In the genomic region with DNA sequence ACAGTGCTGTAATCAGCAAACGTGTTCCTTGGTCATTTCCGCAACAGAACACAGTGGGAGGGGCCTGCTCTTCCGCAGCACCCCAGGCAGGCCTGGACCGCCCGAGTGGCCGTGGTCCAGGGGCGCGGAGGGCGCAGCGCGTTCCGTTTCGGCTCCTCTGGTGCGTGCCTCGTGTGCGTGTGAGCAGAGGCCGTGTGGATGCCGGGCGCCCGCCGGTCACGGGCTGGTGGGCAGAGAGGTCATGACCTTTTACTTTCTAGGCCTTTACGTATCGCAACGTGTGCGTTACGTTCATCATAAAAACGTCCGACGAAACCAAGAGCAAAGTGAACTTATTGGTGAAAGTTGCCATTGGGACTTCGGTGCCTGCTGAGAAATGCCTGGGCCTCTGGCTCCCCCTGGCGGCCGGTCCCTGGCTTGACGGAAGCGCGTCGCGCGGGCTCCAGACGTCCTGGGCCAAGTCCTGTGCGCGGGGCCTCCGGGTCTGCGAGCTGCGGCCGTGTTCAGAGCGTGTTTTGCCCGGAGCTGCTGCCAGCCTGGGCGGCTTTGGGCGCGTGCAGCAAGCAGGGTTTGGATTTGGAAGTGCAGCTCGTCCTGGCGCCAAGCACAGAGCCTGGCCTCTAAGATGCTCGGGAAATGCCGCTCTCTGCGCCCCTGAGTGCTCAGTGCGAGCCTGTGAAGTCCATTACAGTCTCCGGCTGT, we compare ENCODE assay signal across 1 cellular context.
TF ChIP-seq lines count a peak whose summit lies in the region.

No MANE protein-coding gene starts in this region.

TF ChIP-seq in HepG2, 621 proteins besides CTCF, POLR2A, EP300 and RAD21 (continued from another document and continues in another):
- TF ChIP-seq, protein P1, sequence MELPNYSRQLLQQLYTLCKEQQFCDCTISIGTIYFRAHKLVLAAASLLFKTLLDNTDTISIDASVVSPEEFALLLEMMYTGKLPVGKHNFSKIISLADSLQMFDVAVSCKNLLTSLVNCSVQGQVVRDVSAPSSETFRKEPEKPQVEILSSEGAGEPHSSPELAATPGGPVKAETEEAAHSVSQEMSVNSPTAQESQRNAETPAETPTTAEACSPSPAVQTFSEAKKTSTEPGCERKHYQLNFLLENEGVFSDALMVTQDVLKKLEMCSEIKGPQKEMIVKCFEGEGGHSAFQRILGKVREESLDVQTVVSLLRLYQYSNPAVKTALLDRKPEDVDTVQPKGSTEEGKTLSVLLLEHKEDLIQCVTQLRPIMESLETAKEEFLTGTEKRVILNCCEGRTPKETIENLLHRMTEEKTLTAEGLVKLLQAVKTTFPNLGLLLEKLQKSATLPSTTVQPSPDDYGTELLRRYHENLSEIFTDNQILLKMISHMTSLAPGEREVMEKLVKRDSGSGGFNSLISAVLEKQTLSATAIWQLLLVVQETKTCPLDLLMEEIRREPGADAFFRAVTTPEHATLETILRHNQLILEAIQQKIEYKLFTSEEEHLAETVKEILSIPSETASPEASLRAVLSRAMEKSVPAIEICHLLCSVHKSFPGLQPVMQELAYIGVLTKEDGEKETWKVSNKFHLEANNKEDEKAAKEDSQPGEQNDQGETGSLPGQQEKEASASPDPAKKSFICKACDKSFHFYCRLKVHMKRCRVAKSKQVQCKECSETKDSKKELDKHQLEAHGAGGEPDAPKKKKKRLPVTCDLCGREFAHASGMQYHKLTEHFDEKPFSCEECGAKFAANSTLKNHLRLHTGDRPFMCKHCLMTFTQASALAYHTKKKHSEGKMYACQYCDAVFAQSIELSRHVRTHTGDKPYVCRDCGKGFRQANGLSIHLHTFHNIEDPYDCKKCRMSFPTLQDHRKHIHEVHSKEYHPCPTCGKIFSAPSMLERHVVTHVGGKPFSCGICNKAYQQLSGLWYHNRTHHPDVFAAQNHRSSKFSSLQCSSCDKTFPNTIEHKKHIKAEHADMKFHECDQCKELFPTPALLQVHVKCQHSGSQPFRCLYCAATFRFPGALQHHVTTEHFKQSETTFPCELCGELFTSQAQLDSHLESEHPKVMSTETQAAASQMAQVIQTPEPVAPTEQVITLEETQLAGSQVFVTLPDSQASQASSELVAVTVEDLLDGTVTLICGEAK (IDR thresholded peaks at IDR 0.05) = no peak
- TF ChIP-seq, protein P1 (CRISPR knock-in tag; IDR thresholded peaks at IDR 0.05) = no peak
- TF ChIP-seq, protein P2, sequence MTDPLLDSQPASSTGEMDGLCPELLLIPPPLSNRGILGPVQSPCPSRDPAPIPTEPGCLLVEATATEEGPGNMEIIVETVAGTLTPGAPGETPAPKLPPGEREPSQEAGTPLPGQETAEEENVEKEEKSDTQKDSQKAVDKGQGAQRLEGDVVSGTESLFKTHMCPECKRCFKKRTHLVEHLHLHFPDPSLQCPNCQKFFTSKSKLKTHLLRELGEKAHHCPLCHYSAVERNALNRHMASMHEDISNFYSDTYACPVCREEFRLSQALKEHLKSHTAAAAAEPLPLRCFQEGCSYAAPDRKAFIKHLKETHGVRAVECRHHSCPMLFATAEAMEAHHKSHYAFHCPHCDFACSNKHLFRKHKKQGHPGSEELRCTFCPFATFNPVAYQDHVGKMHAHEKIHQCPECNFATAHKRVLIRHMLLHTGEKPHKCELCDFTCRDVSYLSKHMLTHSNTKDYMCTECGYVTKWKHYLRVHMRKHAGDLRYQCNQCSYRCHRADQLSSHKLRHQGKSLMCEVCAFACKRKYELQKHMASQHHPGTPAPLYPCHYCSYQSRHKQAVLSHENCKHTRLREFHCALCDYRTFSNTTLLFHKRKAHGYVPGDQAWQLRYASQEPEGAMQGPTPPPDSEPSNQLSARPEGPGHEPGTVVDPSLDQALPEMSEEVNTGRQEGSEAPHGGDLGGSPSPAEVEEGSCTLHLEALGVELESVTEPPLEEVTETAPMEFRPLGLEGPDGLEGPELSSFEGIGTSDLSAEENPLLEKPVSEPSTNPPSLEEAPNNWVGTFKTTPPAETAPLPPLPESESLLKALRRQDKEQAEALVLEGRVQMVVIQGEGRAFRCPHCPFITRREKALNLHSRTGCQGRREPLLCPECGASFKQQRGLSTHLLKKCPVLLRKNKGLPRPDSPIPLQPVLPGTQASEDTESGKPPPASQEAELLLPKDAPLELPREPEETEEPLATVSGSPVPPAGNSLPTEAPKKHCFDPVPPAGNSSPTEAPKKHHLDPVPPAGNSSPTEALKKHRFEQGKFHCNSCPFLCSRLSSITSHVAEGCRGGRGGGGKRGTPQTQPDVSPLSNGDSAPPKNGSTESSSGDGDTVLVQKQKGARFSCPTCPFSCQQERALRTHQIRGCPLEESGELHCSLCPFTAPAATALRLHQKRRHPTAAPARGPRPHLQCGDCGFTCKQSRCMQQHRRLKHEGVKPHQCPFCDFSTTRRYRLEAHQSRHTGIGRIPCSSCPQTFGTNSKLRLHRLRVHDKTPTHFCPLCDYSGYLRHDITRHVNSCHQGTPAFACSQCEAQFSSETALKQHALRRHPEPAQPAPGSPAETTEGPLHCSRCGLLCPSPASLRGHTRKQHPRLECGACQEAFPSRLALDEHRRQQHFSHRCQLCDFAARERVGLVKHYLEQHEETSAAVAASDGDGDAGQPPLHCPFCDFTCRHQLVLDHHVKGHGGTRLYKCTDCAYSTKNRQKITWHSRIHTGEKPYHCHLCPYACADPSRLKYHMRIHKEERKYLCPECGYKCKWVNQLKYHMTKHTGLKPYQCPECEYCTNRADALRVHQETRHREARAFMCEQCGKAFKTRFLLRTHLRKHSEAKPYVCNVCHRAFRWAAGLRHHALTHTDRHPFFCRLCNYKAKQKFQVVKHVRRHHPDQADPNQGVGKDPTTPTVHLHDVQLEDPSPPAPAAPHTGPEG (CRISPR knock-in tag; IDR thresholded peaks at IDR 0.05) = no peak
- no peak for TF ChIP-seq ZNF878 (CRISPR knock-in tag; IDR thresholded peaks at IDR 0.05)
- peak; percentile 30; the same call in 1 of the 2 replicates for TF ChIP-seq HOXA5 (CRISPR knock-in tag; IDR thresholded peaks at IDR 0.05)
- no peak for TF ChIP-seq ZFP82 (CRISPR knock-in tag; IDR thresholded peaks at IDR 0.05; ENCODE audit: borderline replicate concordance)
- TF ChIP-seq ZKSCAN8 (CRISPR knock-in tag; IDR thresholded peaks at IDR 0.05; ENCODE audit: borderline replicate concordance) = no peak
- TF ChIP-seq, protein P3, sequence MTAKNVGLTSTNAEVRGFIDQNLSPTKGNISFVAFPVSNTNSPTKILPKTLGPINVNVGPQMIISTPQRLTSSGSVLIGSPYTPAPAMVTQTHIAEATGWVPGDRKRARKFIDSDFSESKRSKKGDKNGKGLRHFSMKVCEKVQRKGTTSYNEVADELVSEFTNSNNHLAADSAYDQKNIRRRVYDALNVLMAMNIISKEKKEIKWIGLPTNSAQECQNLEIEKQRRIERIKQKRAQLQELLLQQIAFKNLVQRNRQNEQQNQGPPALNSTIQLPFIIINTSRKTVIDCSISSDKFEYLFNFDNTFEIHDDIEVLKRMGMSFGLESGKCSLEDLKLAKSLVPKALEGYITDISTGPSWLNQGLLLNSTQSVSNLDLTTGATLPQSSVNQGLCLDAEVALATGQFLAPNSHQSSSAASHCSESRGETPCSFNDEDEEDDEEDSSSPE (CRISPR knock-in tag; IDR thresholded peaks at IDR 0.05) = 0 out of 2 replicates have a peak, but pooled peaks have one; percentile 55
- TF ChIP-seq NFIC (IDR thresholded peaks at IDR 0.05; ENCODE audit: low read length) = no peak
- no peak for TF ChIP-seq KLF13 (CRISPR knock-in tag; IDR thresholded peaks at IDR 0.05)
- TF ChIP-seq U2AF2 (IDR thresholded peaks at IDR 0.05; ENCODE audit: low read depth, low read length) = no peak
- TF ChIP-seq TRIM24 (CRISPR knock-in tag; IDR thresholded peaks at IDR 0.05) = no peak
- TF ChIP-seq, protein P4, sequence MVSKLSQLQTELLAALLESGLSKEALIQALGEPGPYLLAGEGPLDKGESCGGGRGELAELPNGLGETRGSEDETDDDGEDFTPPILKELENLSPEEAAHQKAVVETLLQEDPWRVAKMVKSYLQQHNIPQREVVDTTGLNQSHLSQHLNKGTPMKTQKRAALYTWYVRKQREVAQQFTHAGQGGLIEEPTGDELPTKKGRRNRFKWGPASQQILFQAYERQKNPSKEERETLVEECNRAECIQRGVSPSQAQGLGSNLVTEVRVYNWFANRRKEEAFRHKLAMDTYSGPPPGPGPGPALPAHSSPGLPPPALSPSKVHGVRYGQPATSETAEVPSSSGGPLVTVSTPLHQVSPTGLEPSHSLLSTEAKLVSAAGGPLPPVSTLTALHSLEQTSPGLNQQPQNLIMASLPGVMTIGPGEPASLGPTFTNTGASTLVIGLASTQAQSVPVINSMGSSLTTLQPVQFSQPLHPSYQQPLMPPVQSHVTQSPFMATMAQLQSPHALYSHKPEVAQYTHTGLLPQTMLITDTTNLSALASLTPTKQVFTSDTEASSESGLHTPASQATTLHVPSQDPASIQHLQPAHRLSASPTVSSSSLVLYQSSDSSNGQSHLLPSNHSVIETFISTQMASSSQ (IDR thresholded peaks at IDR 0.05; ENCODE audit: low read depth) = no peak
- TF ChIP-seq, protein P4 (CRISPR knock-in tag; IDR thresholded peaks at IDR 0.05; ENCODE audit: borderline replicate concordance) = peak; percentile 52; the same call in 1 of the 2 replicates
- TF ChIP-seq ZNF367 (CRISPR knock-in tag; IDR thresholded peaks at IDR 0.05; ENCODE audit: borderline replicate concordance) = no peak
- TF ChIP-seq ZNF747 (CRISPR knock-in tag; IDR thresholded peaks at IDR 0.05; ENCODE audit: borderline replicate concordance) = no peak
- TF ChIP-seq CHD4 (IDR thresholded peaks at IDR 0.05; ENCODE audit: borderline replicate concordance, low read length) = no peak
- no peak for TF ChIP-seq BCL6 (CRISPR knock-in tag; IDR thresholded peaks at IDR 0.05)
- TF ChIP-seq, protein P5, sequence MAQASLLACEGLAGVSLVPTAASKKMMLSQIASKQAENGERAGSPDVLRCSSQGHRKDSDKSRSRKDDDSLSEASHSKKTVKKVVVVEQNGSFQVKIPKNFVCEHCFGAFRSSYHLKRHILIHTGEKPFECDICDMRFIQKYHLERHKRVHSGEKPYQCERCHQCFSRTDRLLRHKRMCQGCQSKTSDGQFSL (CRISPR knock-in tag; IDR thresholded peaks at IDR 0.05) = no peak
- no peak for TF ChIP-seq TBP (CRISPR knock-in tag; IDR thresholded peaks at IDR 0.05)
- TF ChIP-seq ZBTB42 (CRISPR knock-in tag; IDR thresholded peaks at IDR 0.05) = no peak
- TF ChIP-seq RBFOX2 (IDR thresholded peaks at IDR 0.05; ENCODE audit: low read depth, low read length) = 0 out of 2 replicates have a peak, but pooled peaks have one; percentile 31
- TF ChIP-seq CBFB (CRISPR knock-in tag; IDR thresholded peaks at IDR 0.05) = peak; percentile 65; the same call in 1 of the 2 replicates
- no peak for TF ChIP-seq ATF7-NPFF (CRISPR knock-in tag; IDR thresholded peaks at IDR 0.05; ENCODE audit: low read depth)
- peak; percentile 69; the same call in 1 of the 2 replicates for TF ChIP-seq ZNF556 (CRISPR knock-in tag; IDR thresholded peaks at IDR 0.05; ENCODE audit: borderline replicate concordance)
- TF ChIP-seq CC2D1A (CRISPR knock-in tag; IDR thresholded peaks at IDR 0.05) = no peak
- TF ChIP-seq KLF16 (CRISPR knock-in tag; IDR thresholded peaks at IDR 0.05) = peak in 1 of 2 experiments; percentile 59; a peak in 1 of 4 replicates
- TF ChIP-seq, protein P6, sequence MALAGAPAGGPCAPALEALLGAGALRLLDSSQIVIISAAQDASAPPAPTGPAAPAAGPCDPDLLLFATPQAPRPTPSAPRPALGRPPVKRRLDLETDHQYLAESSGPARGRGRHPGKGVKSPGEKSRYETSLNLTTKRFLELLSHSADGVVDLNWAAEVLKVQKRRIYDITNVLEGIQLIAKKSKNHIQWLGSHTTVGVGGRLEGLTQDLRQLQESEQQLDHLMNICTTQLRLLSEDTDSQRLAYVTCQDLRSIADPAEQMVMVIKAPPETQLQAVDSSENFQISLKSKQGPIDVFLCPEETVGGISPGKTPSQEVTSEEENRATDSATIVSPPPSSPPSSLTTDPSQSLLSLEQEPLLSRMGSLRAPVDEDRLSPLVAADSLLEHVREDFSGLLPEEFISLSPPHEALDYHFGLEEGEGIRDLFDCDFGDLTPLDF (CRISPR knock-in tag; IDR thresholded peaks at IDR 0.05) = no peak
- TF ChIP-seq PAWR (CRISPR knock-in tag; IDR thresholded peaks at IDR 0.05; ENCODE audit: borderline replicate concordance) = no peak
- 0 out of 2 replicates have a peak, but pooled peaks have one; percentile 25 for TF ChIP-seq ZNF264 (CRISPR knock-in tag; IDR thresholded peaks at IDR 0.05)
- TF ChIP-seq TAF15 (IDR thresholded peaks at IDR 0.05; ENCODE audit: low read depth, low read length, poor library complexity, severe bottlenecking) = no peak
- no peak for TF ChIP-seq NR2F1 (CRISPR knock-in tag; IDR thresholded peaks at IDR 0.05)
- no peak for TF ChIP-seq ZNF563 (CRISPR knock-in tag; IDR thresholded peaks at IDR 0.05)
- no peak for TF ChIP-seq ETV6 (CRISPR knock-in tag; conservative IDR thresholded peaks at IDR 0.05)
- TF ChIP-seq PTBP1 (IDR thresholded peaks at IDR 0.05; ENCODE audit: low read depth, low read length, poor library complexity, severe bottlenecking) = no peak
- no peak for TF ChIP-seq ELF4 (CRISPR knock-in tag; IDR thresholded peaks at IDR 0.05; ENCODE audit: borderline replicate concordance)
